Comparison of ENCODE assay signal across 1 cellular context in the genomic region with DNA sequence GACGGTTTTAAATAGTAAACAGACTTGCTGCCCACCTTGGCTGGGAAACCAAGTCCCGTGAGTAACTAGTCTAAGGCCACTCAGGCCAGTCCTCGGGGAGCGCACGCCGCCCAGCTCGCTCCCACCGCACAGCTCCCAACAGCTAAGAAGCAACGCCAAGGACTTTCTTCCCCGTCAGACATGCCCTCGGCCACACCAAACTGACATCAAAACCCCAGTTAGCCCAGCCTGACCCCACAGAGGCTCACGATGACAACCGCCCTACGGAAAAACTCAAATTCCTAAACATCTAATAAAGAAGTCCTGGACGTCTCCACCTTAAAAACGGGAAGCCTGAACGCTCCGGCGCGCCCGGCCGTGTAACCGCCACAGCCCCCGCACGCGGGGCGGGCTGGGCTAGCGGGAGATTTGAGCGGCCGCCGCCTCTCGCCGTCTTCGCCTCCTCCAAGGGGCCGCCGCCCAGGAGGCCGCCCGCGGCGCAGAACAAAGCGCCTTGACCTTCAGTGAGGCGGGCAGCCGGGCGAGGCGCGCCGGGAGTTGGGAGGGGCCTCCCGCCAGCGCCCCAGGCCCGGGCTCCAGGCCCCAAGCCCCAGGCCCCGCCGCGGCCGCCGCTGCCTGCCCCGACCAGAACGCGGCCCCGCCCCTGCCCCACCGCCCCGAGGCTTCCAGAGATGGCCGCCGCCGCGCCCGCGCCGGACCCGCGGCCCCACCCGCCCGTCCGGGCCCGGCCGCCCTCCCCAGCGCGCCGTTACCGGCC.
TF ChIP-seq lines count a peak whose summit lies in the region.

No MANE protein-coding gene starts in this region.

TF ChIP-seq in K562, 482 proteins besides CTCF, POLR2A, EP300 and RAD21 (continued from another document):
- TF ChIP-seq, protein P1, sequence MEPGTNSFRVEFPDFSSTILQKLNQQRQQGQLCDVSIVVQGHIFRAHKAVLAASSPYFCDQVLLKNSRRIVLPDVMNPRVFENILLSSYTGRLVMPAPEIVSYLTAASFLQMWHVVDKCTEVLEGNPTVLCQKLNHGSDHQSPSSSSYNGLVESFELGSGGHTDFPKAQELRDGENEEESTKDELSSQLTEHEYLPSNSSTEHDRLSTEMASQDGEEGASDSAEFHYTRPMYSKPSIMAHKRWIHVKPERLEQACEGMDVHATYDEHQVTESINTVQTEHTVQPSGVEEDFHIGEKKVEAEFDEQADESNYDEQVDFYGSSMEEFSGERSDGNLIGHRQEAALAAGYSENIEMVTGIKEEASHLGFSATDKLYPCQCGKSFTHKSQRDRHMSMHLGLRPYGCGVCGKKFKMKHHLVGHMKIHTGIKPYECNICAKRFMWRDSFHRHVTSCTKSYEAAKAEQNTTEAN (CRISPR knock-in tag; IDR thresholded peaks at IDR 0.05): 0 out of 2 replicates have a peak, but pooled peaks have one; percentile 68
- no peak for TF ChIP-seq TCFL5 (CRISPR knock-in tag; conservative IDR thresholded peaks at IDR 0.05)
- peak; percentile 67 to 81; a peak in 3 of 4 replicates for TF ChIP-seq MAZ (CRISPR knock-in tag; conservative IDR thresholded peaks at IDR 0.05 in 1 of 2, IDR thresholded peaks at IDR 0.05 in 1 of 2)
- peak; percentile 40; the same call in 1 of the 2 replicates for TF ChIP-seq EP400 (IDR thresholded peaks at IDR 0.05)
- TF ChIP-seq CCNT2 (IDR thresholded peaks at IDR 0.05; ENCODE audit: borderline replicate concordance, extremely low read depth, insufficient read length, low read depth, low read length): peak; percentile 61
- TF ChIP-seq, protein P2, sequence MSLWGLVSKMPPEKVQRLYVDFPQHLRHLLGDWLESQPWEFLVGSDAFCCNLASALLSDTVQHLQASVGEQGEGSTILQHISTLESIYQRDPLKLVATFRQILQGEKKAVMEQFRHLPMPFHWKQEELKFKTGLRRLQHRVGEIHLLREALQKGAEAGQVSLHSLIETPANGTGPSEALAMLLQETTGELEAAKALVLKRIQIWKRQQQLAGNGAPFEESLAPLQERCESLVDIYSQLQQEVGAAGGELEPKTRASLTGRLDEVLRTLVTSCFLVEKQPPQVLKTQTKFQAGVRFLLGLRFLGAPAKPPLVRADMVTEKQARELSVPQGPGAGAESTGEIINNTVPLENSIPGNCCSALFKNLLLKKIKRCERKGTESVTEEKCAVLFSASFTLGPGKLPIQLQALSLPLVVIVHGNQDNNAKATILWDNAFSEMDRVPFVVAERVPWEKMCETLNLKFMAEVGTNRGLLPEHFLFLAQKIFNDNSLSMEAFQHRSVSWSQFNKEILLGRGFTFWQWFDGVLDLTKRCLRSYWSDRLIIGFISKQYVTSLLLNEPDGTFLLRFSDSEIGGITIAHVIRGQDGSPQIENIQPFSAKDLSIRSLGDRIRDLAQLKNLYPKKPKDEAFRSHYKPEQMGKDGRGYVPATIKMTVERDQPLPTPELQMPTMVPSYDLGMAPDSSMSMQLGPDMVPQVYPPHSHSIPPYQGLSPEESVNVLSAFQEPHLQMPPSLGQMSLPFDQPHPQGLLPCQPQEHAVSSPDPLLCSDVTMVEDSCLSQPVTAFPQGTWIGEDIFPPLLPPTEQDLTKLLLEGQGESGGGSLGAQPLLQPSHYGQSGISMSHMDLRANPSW (CRISPR knock-in tag; IDR thresholded peaks at IDR 0.05): peak; percentile 51; the same call in 1 of the 2 replicates
- peak; percentile 82 for TF ChIP-seq EGR1 (conservative IDR thresholded peaks at IDR 0.05)
- TF ChIP-seq U2AF1 (optimal IDR thresholded peaks at IDR 0.05; ENCODE audit: low read depth, low read length): peak; percentile 43
- TF ChIP-seq MXI1 (IDR thresholded peaks at IDR 0.05; ENCODE audit: low read depth, low read length): no peak; the same call in 1 of the 2 replicates
- peak; percentile 25; the same call in 1 of the 2 replicates for TF ChIP-seq NCOR1 (IDR thresholded peaks at IDR 0.05)
- TF ChIP-seq, protein P3, sequence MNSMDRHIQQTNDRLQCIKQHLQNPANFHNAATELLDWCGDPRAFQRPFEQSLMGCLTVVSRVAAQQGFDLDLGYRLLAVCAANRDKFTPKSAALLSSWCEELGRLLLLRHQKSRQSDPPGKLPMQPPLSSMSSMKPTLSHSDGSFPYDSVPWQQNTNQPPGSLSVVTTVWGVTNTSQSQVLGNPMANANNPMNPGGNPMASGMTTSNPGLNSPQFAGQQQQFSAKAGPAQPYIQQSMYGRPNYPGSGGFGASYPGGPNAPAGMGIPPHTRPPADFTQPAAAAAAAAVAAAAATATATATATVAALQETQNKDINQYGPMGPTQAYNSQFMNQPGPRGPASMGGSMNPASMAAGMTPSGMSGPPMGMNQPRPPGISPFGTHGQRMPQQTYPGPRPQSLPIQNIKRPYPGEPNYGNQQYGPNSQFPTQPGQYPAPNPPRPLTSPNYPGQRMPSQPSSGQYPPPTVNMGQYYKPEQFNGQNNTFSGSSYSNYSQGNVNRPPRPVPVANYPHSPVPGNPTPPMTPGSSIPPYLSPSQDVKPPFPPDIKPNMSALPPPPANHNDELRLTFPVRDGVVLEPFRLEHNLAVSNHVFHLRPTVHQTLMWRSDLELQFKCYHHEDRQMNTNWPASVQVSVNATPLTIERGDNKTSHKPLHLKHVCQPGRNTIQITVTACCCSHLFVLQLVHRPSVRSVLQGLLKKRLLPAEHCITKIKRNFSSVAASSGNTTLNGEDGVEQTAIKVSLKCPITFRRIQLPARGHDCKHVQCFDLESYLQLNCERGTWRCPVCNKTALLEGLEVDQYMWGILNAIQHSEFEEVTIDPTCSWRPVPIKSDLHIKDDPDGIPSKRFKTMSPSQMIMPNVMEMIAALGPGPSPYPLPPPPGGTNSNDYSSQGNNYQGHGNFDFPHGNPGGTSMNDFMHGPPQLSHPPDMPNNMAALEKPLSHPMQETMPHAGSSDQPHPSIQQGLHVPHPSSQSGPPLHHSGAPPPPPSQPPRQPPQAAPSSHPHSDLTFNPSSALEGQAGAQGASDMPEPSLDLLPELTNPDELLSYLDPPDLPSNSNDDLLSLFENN (IDR thresholded peaks at IDR 0.05; ENCODE audit: low read depth in 2 of 2, low read length in 2 of 2): no peak
- peak; percentile 52; the same call in 1 of the 2 replicates for TF ChIP-seq ESRRA (IDR thresholded peaks at IDR 0.05; ENCODE audit: borderline replicate concordance, low read depth)
- TF ChIP-seq SUPT5H (IDR thresholded peaks at IDR 0.05): peak; percentile 26; the same call in 1 of the 2 replicates
- TF ChIP-seq CREM (IDR thresholded peaks at IDR 0.05; ENCODE audit: low read depth): 0 out of 2 replicates have a peak, but pooled peaks have one; percentile 9
- peak; percentile 82 for TF ChIP-seq SPI1 (IDR thresholded peaks at IDR 0.05; ENCODE audit: borderline replicate concordance, low read depth, low read length)
- peak; percentile 78 for TF ChIP-seq SIN3B (IDR thresholded peaks at IDR 0.05; ENCODE audit: low read depth)
- peak; percentile 65 for TF ChIP-seq CXXC5 (CRISPR knock-in tag; IDR thresholded peaks at IDR 0.05)
